In the genomic region with DNA sequence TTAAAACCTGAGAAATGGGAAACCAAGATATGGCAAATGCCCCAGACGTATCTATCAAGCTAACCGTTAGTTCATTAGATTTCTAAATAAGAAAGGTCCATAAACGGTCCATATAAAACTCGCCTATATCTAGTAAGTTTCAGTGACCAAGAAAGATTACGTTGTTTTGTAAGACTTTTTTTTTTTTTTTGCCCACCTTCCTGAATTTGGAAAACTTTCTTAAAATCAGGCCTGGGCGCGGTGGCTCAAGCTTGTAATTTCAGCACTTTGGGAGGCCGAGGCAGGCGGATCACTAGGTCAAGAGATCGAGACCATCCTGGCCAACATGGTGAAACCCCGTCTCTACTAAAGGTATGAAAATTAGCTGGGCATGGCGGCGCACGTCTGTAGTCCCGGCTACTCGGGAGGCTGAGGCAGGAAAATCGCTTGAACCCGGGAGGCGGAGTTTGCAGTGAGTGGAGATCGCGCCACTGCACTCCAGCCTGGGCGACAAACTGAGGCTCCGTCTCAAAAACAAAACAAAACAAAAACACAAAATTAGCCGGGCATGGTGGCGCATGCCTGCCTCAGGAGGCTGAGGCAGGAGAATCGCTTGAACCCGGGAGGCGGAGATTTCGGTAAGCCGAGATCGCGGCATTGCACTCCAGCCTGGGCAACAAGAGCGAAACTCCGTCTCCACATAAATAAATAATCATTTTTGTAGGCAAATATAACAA, we compare ENCODE assay signal across 8 cellular contexts. TPM values are rescaled to one million over a fixed set of nuclear protein-coding genes. Genes with fewer than 3 reads are reported as not detected.
A peak's percentile ranks its signal among the peaks of the same experiment; 100 is the strongest.
DNase-seq lines count a peak whose midpoint lies in the region; ATAC-seq and TF ChIP-seq lines count a peak whose summit lies in the region.
"Not testable (repeated sequence)": the region's sequence is repeated elsewhere in the genome, so short reads cannot be mapped to it uniquely, and the experiment has no call there.

No MANE protein-coding gene starts in this region.

- POLR2A ChIA-PET in AG04450 (lab: Yijun Ruan, JAX), result interaction anchor here (1.2 kb wide), 1 partner anchor 8 kb away, joined by 5 read pairs; no protein-coding TSS in a partner anchor
- POLR2A ChIA-PET in HCT116 (lab: Charles Lee), result not testable (repeated sequence)

- H3K9me2 ChIP-seq in HCT116 (ENCODE audit: insufficient read depth), result not testable (repeated sequence)

- H3K36me3 ChIP-seq in HCT116 (ENCODE audit: control insufficient read depth in 1 of 2, insufficient read depth in 2 of 2, low read length in 2 of 2) (peaks cover 24 to 26% of the 10 kb centered on the region in 2 experiments), mammary epithelial cell (ENCODE audit: insufficient read depth, low read length) (peaks cover 21% of the 10 kb centered on the region), cardiac muscle cell (peaks cover 14% of the 10 kb centered on the region), mucosa of rectum (ENCODE audit: control insufficient read depth in 2 of 2, insufficient read depth in 2 of 2, low read length in 2 of 2) (peaks cover 15 to 27% of the 10 kb centered on the region in 2 donors)

- not testable (repeated sequence) for H3K27me3 ChIP-seq in AG04450 (ENCODE audit: control insufficient read depth, insufficient read depth, low read length); HCT116 (ENCODE audit: insufficient read depth, low read length); mammary epithelial cell (ENCODE audit: insufficient read depth, low read length); cardiac muscle cell; mucosa of rectum (ENCODE audit: control insufficient read depth in 2 of 2, insufficient read depth in 2 of 2, low read length in 2 of 2)

- not testable (repeated sequence) for H3K9me3 ChIP-seq in AG04450 (ENCODE audit: control insufficient read depth, insufficient read depth, low read length); HCT116 (ENCODE audit: control insufficient read depth in 1 of 2, insufficient read depth in 1 of 2, low read depth in 1 of 2, low read length in 2 of 2); mammary epithelial cell (replicated peaks; ENCODE audit: insufficient read depth, low read length); cardiac muscle cell (ENCODE audit: low read depth); mucosa of rectum (ENCODE audit: control insufficient read depth in 2 of 2, low read length in 2 of 2)

- not testable (repeated sequence) for H2AFZ ChIP-seq in HCT116 (ENCODE audit: low read depth, low read length, poor library complexity, severe bottlenecking)
- peak overlapping the region; percentile 23 for H2AFZ ChIP-seq in mammary epithelial cell (ENCODE audit: low read depth, low read length)

- H3K79me2 ChIP-seq in HCT116 (ENCODE audit: insufficient read depth, low read length), result peaks cover 67% of the 10 kb centered on the region
- H3K79me2 ChIP-seq in mammary epithelial cell (ENCODE audit: insufficient read depth, low read length), result peaks cover 68% of the 10 kb centered on the region

- ATAC-seq in HCT116, result not testable (repeated sequence)

- H3K4me3 ChIP-seq in AG04450 (ENCODE audit: low read depth, low read length), result peak overlapping the region; percentile 83
- H3K4me3 ChIP-seq in HCT116 (replicated peaks in 1 of 2; ENCODE audit: low read depth in 1 of 2, low read length in 2 of 2), result peak overlapping the region; percentile 70 to 93
- H3K4me3 ChIP-seq in mammary epithelial cell (replicated peaks in 1 of 3; ENCODE audit: insufficient read depth in 1 of 3, low read depth in 2 of 3, low read length in 3 of 3), result peak overlapping the region; percentile 75 to 99 (median 83)
- H3K4me3 ChIP-seq in cardiac muscle cell, result peak overlapping the region; percentile 88
- peak overlapping the region; percentile 93 to 97 for H3K4me3 ChIP-seq in mucosa of rectum (ENCODE audit: low read length in 2 of 2)

- RAD21 ChIA-PET in HCT116 (lab: Charles Lee; ENCODE audit: low non-redundant PET in 1 of 2, low total read pairs in 2 of 2, uncharacterized antibody in 2 of 2, unreplicated experiment in 2 of 2), result not testable (repeated sequence)

- CTCF ChIA-PET in AG04450 (lab: Charles Lee), result interaction anchor here (0.6 to 1.2 kb wide), 2 partner anchors 60 to 157 kb away, joined by 3 to 4 read pairs; no protein-coding TSS in a partner anchor
- CTCF ChIA-PET in HCT116 (lab: Charles Lee); mammary epithelial cell (lab: Charles Lee; ENCODE audit: low non-redundant PET): not testable (repeated sequence)

- not testable (repeated sequence) for TF ChIP-seq POLR2A in HCT116 (IDR thresholded peaks at IDR 0.05; ENCODE audit: borderline replicate concordance, extremely low read depth, insufficient read depth, insufficient read length)

- BruUV-seq in HCT116 (replicated peaks; lab: Mats Ljungman, UMichigan), result TSS peak; percentile 46
- BruUV-seq in mammary epithelial cell (replicated peaks; lab: Mats Ljungman, UMichigan), result not testable (repeated sequence)

- intact Hi-C loops in HCT116 (cut with micrococcal nuclease), result loop anchor here (5.0 kb wide), 1 partner anchor 155 kb away; no protein-coding TSS in a partner anchor
- intact Hi-C loops in mammary epithelial cell (cut with micrococcal nuclease), result loop anchor here (5.0 kb wide), 2 partner anchors 60 to 425 kb away; no protein-coding TSS in a partner anchor

- DNase-seq in AG04450 (ENCODE audit: low read depth, low spot score); HCT116 (ENCODE audit: low read depth, low spot score): not testable (repeated sequence)
- DNase-seq in NCI-H748 treated with DMSO at 0.1 percent for 48 hours (lab: John Stamatoyannopoulos, UW) (peak; percentile 69), mammary epithelial cell (peak; percentile 46), cardiac muscle cell (ENCODE audit: low read depth in 1 of 2, low spot score in 1 of 2) (peak in 1 of 2 donors; percentile 32)
- peak; percentile 38 to 52 for DNase-seq in activated CD4-positive, alpha-beta T cell treated with anti-CD3 and anti-CD28 coated beads, Interleukin-2, amount 50 U/mL, for 48 hours
- peak; percentile 27 for DNase-seq in stimulated activated CD4-positive, alpha-beta T cell treated with anti-CD3 and anti-CD28 coated beads, Interleukin-1b, Interleukin-23, amount 100 ng/mL, for 48 hours

- peaks cover 20% of the 10 kb centered on the region; the same call in 1 of the 2 replicates for H4K20me1 ChIP-seq in HCT116 (ENCODE audit: insufficient read depth)
- not testable (repeated sequence) for H4K20me1 ChIP-seq in mammary epithelial cell (ENCODE audit: insufficient read depth, low read length)

- H3K4me1 ChIP-seq in HCT116 (ENCODE audit: control insufficient read depth in 1 of 2, insufficient read depth in 2 of 2, low read length in 2 of 2) (peaks cover 18 to 38% of the 10 kb centered on the region in 2 experiments), mammary epithelial cell (ENCODE audit: insufficient read depth, low read length) (peaks cover 19% of the 10 kb centered on the region), cardiac muscle cell (ENCODE audit: low read depth) (peaks cover 13% of the 10 kb centered on the region)
- H3K4me1 ChIP-seq in mucosa of rectum (ENCODE audit: control insufficient read depth in 2 of 2, insufficient read depth in 2 of 2, low read length in 2 of 2), result not testable (repeated sequence)

- TF ChIP-seq CTCF in AG04450 (IDR thresholded peaks at IDR 0.05; ENCODE audit: low read depth, low read length); HCT116 (IDR thresholded peaks at IDR 0.05 in 2 of 3, conservative IDR thresholded peaks at IDR 0.05 in 1 of 3; ENCODE audit: borderline replicate concordance in 1 of 3, insufficient read depth in 1 of 3, low read depth in 2 of 3, low read length in 2 of 3); mammary epithelial cell (conservative IDR thresholded peaks at IDR 0.05 in 1 of 2, IDR thresholded peaks at IDR 0.05 in 1 of 2; ENCODE audit: extremely low read depth in 1 of 2, insufficient read depth in 1 of 2, low read depth in 1 of 2, low read length in 2 of 2); cardiac muscle cell (IDR thresholded peaks at IDR 0.05; ENCODE audit: low read depth, low read length): not testable (repeated sequence)

- in situ Hi-C loops in mammary epithelial cell (cut with MboI; ENCODE audit: low sequenced_read_pairs in 2 of 2), result not testable (repeated sequence)

- dilution Hi-C loops in mammary epithelial cell (cut with HindIII; ENCODE audit: low sequenced_read_pairs), result loop anchor here (5.0 kb wide), 1 partner anchor 55 kb away; no protein-coding TSS in a partner anchor

- 10% methylated on average over 27 of the region's 34 CpGs for WGBS in mammary epithelial cell (ENCODE audit: low coverage, missing lambda C conversion rate)

- not testable (repeated sequence) for H3K27ac ChIP-seq in AG04450 (ENCODE audit: low read depth, low read length)
- H3K27ac ChIP-seq in HCT116 (ENCODE audit: low read depth, low read length) (peak overlapping the region; percentile 100), mammary epithelial cell (ENCODE audit: insufficient read depth, low read depth, low read length) (peak overlapping the region; percentile 73), cardiac muscle cell (peak overlapping the region; percentile 99), mucosa of rectum (ENCODE audit: low read depth in 2 of 2, low read length in 2 of 2) (peak overlapping the region; percentile 99 to 100)

- H3K4me2 ChIP-seq in HCT116 (ENCODE audit: low read length) (peak overlapping the region; percentile 96), mammary epithelial cell (ENCODE audit: insufficient read depth, low read depth, low read length) (peak overlapping the region; percentile 99)

- not testable (repeated sequence) for TF ChIP-seq RAD21 in HCT116 (IDR thresholded peaks at IDR 0.05; ENCODE audit: low read depth)

- H3K9ac ChIP-seq in HCT116 (ENCODE audit: low read length), result peak overlapping the region; percentile 94
- H3K9ac ChIP-seq in mammary epithelial cell (ENCODE audit: insufficient read depth, low read length), result peak overlapping the region; percentile 90
- peak overlapping the region; percentile 89 to 97 for H3K9ac ChIP-seq in mucosa of rectum (ENCODE audit: low read depth in 1 of 2, low read length in 2 of 2)

RNA-seq across cellular contexts. Expression of a gene that starts 1.8 kb away (rescaled TPM):
- polyA plus RNA-seq in AG04450 (2011; rRNA removed), result 63.6 and 80.1 TPM in 2 replicates
- 61.8 and 74.2 TPM in 2 replicates for polyA minus RNA-seq in AG04450 (2011; rRNA and poly(A)+ RNA removed)
- total RNA-seq in HCT116 (2021; ENCODE audit: unreplicated experiment), result 69.2 TPM
- 31.2 and 32.0 TPM in 2 replicates for polyA plus RNA-seq in HCT116 (2012)
- total RNA-seq in mammary epithelial cell, result 10 to 100 TPM; 61.7 to 67.7 TPM
- polyA plus RNA-seq in mammary epithelial cell, result 30.6 TPM
- polyA minus RNA-seq in mammary epithelial cell, result 43.7 TPM
- 79.6 and 105 TPM in 2 replicates for total RNA-seq in cardiac muscle cell
- polyA plus RNA-seq in cardiac muscle cell, result 68.1 and 75.1 TPM in 2 replicates
